2 cellular contexts compared by ENCODE assay signal in genomic region chr2:17429130-17429529, GRCh38.
TF ChIP-seq lines count a peak whose summit lies in the region.

No MANE protein-coding gene starts in this region.

TF ChIP-seq in IMR-90, 13 proteins besides CTCF, POLR2A, EP300 and RAD21:
- TF ChIP-seq, protein P1, sequence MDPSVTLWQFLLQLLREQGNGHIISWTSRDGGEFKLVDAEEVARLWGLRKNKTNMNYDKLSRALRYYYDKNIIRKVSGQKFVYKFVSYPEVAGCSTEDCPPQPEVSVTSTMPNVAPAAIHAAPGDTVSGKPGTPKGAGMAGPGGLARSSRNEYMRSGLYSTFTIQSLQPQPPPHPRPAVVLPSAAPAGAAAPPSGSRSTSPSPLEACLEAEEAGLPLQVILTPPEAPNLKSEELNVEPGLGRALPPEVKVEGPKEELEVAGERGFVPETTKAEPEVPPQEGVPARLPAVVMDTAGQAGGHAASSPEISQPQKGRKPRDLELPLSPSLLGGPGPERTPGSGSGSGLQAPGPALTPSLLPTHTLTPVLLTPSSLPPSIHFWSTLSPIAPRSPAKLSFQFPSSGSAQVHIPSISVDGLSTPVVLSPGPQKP (IDR thresholded peaks at IDR 0.05; ENCODE audit: borderline replicate concordance, low read depth, low read length): no peak
- TF ChIP-seq BHLHE40 (IDR thresholded peaks at IDR 0.05; ENCODE audit: low read depth, low read length): no peak
- TF ChIP-seq MAZ (IDR thresholded peaks at IDR 0.05; ENCODE audit: borderline replicate concordance, low read depth, low read length): no peak
- no peak for TF ChIP-seq CHD1 (IDR thresholded peaks at IDR 0.05; ENCODE audit: low read depth, low read length)
- TF ChIP-seq FOS (IDR thresholded peaks at IDR 0.05; ENCODE audit: low read depth, low read length): no peak
TF ChIP-seq in IMR-90: peak in this region for 0.

TF ChIP-seq in GM12878, 131 proteins besides CTCF, POLR2A, EP300 and RAD21:
- TF ChIP-seq, protein P2, sequence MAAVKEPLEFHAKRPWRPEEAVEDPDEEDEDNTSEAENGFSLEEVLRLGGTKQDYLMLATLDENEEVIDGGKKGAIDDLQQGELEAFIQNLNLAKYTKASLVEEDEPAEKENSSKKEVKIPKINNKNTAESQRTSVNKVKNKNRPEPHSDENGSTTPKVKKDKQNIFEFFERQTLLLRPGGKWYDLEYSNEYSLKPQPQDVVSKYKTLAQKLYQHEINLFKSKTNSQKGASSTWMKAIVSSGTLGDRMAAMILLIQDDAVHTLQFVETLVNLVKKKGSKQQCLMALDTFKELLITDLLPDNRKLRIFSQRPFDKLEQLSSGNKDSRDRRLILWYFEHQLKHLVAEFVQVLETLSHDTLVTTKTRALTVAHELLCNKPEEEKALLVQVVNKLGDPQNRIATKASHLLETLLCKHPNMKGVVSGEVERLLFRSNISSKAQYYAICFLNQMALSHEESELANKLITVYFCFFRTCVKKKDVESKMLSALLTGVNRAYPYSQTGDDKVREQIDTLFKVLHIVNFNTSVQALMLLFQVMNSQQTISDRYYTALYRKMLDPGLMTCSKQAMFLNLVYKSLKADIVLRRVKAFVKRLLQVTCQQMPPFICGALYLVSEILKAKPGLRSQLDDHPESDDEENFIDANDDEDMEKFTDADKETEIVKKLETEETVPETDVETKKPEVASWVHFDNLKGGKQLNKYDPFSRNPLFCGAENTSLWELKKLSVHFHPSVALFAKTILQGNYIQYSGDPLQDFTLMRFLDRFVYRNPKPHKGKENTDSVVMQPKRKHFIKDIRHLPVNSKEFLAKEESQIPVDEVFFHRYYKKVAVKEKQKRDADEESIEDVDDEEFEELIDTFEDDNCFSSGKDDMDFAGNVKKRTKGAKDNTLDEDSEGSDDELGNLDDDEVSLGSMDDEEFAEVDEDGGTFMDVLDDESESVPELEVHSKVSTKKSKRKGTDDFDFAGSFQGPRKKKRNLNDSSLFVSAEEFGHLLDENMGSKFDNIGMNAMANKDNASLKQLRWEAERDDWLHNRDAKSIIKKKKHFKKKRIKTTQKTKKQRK (IDR thresholded peaks at IDR 0.05; ENCODE audit: low read depth, low read length): no peak
- peak; percentile 47; the same call in 1 of the 2 replicates for TF ChIP-seq RUNX3 (IDR thresholded peaks at IDR 0.05; ENCODE audit: low read length)
- TF ChIP-seq RAD51 (IDR thresholded peaks at IDR 0.05): no peak
- no peak for TF ChIP-seq SREBF1 (IDR thresholded peaks at IDR 0.05; ENCODE audit: low read length)
